1 cellular context compared by ENCODE assay signal in the genomic region with DNA sequence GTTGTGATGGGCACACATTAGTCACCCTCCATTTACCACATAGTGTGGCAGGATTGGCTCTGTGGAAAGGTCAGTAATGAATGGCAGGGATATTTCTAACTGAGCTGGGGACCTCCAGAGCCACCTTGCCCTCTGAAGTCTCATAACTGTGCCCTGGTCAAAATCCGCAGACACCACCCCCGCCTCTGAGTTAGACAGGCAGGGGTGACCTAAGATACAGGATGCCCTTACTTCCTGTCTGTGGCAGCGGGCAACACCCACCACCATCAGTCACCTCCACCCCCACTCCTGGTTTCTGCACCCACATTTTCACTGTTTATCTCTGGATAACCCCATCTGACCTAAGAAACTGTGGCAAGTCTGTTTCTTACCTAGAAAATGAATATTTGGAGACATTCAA.
TF ChIP-seq lines count a peak whose summit lies in the region.

No MANE protein-coding gene starts in this region.

TF ChIP-seq in SK-N-SH, 30 proteins besides CTCF, POLR2A, EP300 and RAD21 (continued from another document):
- TF ChIP-seq, protein P1, sequence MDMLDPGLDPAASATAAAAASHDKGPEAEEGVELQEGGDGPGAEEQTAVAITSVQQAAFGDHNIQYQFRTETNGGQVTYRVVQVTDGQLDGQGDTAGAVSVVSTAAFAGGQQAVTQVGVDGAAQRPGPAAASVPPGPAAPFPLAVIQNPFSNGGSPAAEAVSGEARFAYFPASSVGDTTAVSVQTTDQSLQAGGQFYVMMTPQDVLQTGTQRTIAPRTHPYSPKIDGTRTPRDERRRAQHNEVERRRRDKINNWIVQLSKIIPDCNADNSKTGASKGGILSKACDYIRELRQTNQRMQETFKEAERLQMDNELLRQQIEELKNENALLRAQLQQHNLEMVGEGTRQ (IDR thresholded peaks at IDR 0.05; ENCODE audit: borderline replicate concordance, low read depth, low read length): no peak
- TF ChIP-seq, protein P2, sequence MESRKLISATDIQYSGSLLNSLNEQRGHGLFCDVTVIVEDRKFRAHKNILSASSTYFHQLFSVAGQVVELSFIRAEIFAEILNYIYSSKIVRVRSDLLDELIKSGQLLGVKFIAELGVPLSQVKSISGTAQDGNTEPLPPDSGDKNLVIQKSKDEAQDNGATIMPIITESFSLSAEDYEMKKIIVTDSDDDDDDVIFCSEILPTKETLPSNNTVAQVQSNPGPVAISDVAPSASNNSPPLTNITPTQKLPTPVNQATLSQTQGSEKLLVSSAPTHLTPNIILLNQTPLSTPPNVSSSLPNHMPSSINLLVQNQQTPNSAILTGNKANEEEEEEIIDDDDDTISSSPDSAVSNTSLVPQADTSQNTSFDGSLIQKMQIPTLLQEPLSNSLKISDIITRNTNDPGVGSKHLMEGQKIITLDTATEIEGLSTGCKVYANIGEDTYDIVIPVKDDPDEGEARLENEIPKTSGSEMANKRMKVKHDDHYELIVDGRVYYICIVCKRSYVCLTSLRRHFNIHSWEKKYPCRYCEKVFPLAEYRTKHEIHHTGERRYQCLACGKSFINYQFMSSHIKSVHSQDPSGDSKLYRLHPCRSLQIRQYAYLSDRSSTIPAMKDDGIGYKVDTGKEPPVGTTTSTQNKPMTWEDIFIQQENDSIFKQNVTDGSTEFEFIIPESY (IDR thresholded peaks at IDR 0.05; ENCODE audit: borderline replicate concordance, low read depth): no peak
- TF ChIP-seq, protein P3, sequence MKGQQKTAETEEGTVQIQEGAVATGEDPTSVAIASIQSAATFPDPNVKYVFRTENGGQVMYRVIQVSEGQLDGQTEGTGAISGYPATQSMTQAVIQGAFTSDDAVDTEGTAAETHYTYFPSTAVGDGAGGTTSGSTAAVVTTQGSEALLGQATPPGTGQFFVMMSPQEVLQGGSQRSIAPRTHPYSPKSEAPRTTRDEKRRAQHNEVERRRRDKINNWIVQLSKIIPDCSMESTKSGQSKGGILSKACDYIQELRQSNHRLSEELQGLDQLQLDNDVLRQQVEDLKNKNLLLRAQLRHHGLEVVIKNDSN (IDR thresholded peaks at IDR 0.05; ENCODE audit: borderline replicate concordance, low read depth): no peak
- no peak for TF ChIP-seq NRF1 (IDR thresholded peaks at IDR 0.05; ENCODE audit: low read depth, low read length)
- TF ChIP-seq, protein P4, sequence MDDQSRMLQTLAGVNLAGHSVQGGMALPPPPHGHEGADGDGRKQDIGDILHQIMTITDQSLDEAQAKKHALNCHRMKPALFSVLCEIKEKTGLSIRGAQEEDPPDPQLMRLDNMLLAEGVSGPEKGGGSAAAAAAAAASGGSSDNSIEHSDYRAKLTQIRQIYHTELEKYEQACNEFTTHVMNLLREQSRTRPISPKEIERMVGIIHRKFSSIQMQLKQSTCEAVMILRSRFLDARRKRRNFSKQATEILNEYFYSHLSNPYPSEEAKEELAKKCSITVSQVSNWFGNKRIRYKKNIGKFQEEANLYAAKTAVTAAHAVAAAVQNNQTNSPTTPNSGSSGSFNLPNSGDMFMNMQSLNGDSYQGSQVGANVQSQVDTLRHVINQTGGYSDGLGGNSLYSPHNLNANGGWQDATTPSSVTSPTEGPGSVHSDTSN (IDR thresholded peaks at IDR 0.05): no peak
- no peak for TF ChIP-seq TEAD4 (IDR thresholded peaks at IDR 0.05; ENCODE audit: borderline replicate concordance, insufficient read depth)
- no peak for TF ChIP-seq SIN3A (IDR thresholded peaks at IDR 0.05; ENCODE audit: borderline replicate concordance, low read depth, low read length)
- TF ChIP-seq, protein P5, sequence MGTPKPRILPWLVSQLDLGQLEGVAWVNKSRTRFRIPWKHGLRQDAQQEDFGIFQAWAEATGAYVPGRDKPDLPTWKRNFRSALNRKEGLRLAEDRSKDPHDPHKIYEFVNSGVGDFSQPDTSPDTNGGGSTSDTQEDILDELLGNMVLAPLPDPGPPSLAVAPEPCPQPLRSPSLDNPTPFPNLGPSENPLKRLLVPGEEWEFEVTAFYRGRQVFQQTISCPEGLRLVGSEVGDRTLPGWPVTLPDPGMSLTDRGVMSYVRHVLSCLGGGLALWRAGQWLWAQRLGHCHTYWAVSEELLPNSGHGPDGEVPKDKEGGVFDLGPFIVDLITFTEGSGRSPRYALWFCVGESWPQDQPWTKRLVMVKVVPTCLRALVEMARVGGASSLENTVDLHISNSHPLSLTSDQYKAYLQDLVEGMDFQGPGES (IDR thresholded peaks at IDR 0.05; ENCODE audit: low read depth, low read length): no peak
- TF ChIP-seq YY1 (IDR thresholded peaks at IDR 0.05; ENCODE audit: low read depth): no peak
- TF ChIP-seq EZH2phosphoT487 (IDR thresholded peaks at IDR 0.05; ENCODE audit: borderline replicate concordance, low read depth): no peak
